6 cellular contexts compared by ENCODE assay signal in the genomic region with DNA sequence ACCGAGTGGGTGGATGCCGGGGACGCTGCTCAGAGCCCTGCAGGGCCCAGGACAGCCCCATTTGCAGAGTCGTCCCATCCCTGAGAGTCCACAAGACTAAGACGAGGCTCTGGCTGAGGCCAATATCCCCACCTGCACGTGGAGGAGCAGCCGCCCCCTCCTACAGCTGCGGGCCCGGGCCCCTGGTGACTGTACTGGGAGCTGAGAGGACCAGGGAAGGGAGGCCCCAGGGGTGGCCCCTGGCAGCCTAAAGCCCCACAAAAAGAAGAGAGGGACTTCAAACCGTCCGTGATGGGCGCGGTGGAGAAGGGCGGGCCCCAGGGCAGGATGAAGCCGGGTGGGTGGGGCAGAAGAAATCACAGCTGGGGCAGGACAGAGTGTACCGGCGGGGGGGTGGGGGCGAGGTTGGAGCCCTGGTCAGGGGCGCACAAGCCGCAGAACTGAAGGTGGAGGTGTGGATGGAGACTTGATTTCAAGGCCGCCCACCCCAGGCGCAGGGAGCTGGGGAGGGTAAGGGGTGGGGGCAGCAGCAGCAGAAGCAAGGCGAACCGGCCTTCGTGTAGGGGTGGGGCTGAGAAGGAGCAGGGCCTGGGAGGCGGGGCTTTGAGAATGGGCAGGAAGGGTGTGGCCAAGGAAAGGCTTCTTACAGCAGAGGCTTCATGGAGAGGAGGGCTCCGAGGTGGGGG.
A peak's percentile ranks its signal among the peaks of the same experiment; 100 is the strongest.
DNase-seq lines count a peak whose midpoint lies in the region; ATAC-seq lines count a peak whose summit lies in the region.

No MANE protein-coding gene starts in this region.

- ATAC-seq in HG02642 (IDR thresholded peaks at IDR 0.05; ENCODE audit: poor library complexity, unreplicated experiment): no peak

- DNase-seq in NCI-H1436 (lab: John Stamatoyannopoulos, UW) (peak; percentile 51), NCI-H1436 treated with DMSO at 0.1 percent for 48 hours (lab: John Stamatoyannopoulos, UW) (no peak), foreskin melanocyte (peak; percentile 80)
- DNase-seq in activated CD4-positive, alpha-beta T cell treated with anti-CD3 and anti-CD28 coated beads, Interleukin-2, amount 50 U/mL, for 24 hours (ENCODE audit: low read depth in 1 of 2, low spot score in 1 of 2): peak; percentile 38 to 64
- peak; percentile 50 to 52 for DNase-seq in stimulated activated CD8-positive, alpha-beta memory T cell treated with anti-CD3 and anti-CD28 coated beads, Interleukin-7, amount 100 ng/mL, for 1 hour (ENCODE audit: low read depth in 2 of 2)
